In the genomic region with DNA sequence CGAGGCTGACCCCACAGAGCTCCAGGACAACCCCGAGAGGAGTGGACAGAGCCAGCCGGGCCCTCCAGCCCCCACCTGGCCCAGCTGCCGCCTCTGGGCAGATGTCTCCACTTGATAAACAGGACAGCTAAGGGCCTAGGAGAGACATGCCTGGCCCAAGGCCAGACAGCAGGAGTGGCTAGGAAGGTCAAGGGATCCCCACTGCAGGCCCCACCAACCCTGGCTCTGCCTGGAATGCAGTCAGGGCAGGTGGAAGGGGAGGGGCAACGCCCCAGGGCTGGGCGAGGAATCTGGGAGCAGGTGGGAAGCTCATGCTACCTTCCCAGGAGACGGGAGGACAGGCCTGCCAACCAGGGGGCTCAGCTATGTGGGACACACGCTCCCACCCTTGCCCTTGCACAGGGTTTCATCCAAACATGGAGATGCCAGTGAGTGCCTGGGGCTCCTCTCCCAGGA, we compare ENCODE assay signal across 9 cellular contexts. TPM values are rescaled to one million over a fixed set of nuclear protein-coding genes. Genes with fewer than 3 reads are reported as not detected.
DNase-seq lines count a peak whose midpoint lies in the region; ATAC-seq, FAIRE-seq and TF ChIP-seq lines count a peak whose summit lies in the region.
"Had no signal": no experiment of that assay in that cellular context is flagged by ENCODE, and none has a peak within 500 bp of the region (broad histone marks: within the 10 kb centered on the region; RNA-seq: fewer than 3 reads in every experiment).

No MANE protein-coding gene starts in this region.

- peak overlapping the region; percentile 98 for H3K27ac Mint-ChIP-seq in mesothelial cell of epicardium

- WGBS in mammary epithelial cell (ENCODE audit: low coverage, missing lambda C conversion rate): 27% methylated on average over 6 of the region's 8 CpGs

- DNase-seq in LHCN-M2 (ENCODE audit: low read depth): peak; percentile 79
- DNase-seq in mammary epithelial cell: peak; percentile 61
- peak; percentile 53 to 79 for DNase-seq in mesothelial cell of epicardium (ENCODE audit: low spot score in 2 of 2, unreplicated experiment in 2 of 2)
- DNase-seq in activated CD8-positive, alpha-beta memory T cell treated with anti-CD3 and anti-CD28 coated beads, Interleukin-2, amount 50 U/mL, for 4 hours: no peak
- no peak for DNase-seq in dermis blood vessel endothelial cell
- DNase-seq in D721Med (ENCODE audit: insufficient read length, low spot score): no peak

- dilution Hi-C loops in mammary epithelial cell (cut with HindIII; ENCODE audit: low sequenced_read_pairs): loop anchor here (5.0 kb wide), 1 partner anchor 103 kb away; no protein-coding TSS in a partner anchor

- H3K27ac ChIP-seq in ACC112 (ENCODE audit: low read depth, low read length) (peak overlapping the region; percentile 94), mammary epithelial cell (ENCODE audit: insufficient read depth, low read depth, low read length) (peak overlapping the region; percentile 60)

- intact Hi-C loops in mammary epithelial cell (cut with micrococcal nuclease): loop anchor here (5.0 kb wide), 1 partner anchor 97 kb away; the partner anchor contains the start of gene HDGFL2

- no TSS peak for BruUV-seq in mammary epithelial cell (replicated peaks; lab: Mats Ljungman, UMichigan)

- H4K20me1 ChIP-seq in mammary epithelial cell (ENCODE audit: insufficient read depth, low read length): no peaks in the 10 kb centered on the region

- H3K4me1 Mint-ChIP-seq in mesothelial cell of epicardium: peaks cover 61% of the 10 kb centered on the region

- H3K36me3 ChIP-seq in ACC112 (ENCODE audit: insufficient read depth, low read length) (no peaks in the 10 kb centered on the region), mammary epithelial cell (ENCODE audit: insufficient read depth, low read length) (peaks cover 2% of the 10 kb centered on the region)

- H3K27me3 ChIP-seq in ACC112 (ENCODE audit: insufficient read depth, low read length) (no peaks in the 10 kb centered on the region), mammary epithelial cell (ENCODE audit: insufficient read depth, low read length) (no peaks in the 10 kb centered on the region)

- H3K4me1 ChIP-seq in ACC112 (ENCODE audit: control insufficient read depth, insufficient read depth, low read length, unreplicated experiment): peaks cover 66% of the 10 kb centered on the region
- peaks cover 83% of the 10 kb centered on the region for H3K4me1 ChIP-seq in mammary epithelial cell (ENCODE audit: insufficient read depth, low read length)

- H3K4me3 ChIP-seq in ACC112 (ENCODE audit: low read depth, low read length) (no peak overlapping the region), mammary epithelial cell (replicated peaks in 1 of 3; ENCODE audit: insufficient read depth in 1 of 3, low read depth in 2 of 3, low read length in 3 of 3) (no peak overlapping the region)

- in situ Hi-C loops in mammary epithelial cell (cut with MboI; ENCODE audit: low sequenced_read_pairs in 2 of 2): no loop called here

- H3K9me3 ChIP-seq in mammary epithelial cell (replicated peaks; ENCODE audit: insufficient read depth, low read length): no peaks in the 10 kb centered on the region

- H3K79me2 ChIP-seq in ACC112 (ENCODE audit: control insufficient read depth, insufficient read depth, low read length, unreplicated experiment): peaks cover 72% of the 10 kb centered on the region
- H3K79me2 ChIP-seq in mammary epithelial cell (ENCODE audit: insufficient read depth, low read length): peaks cover 93% of the 10 kb centered on the region

- peak overlapping the region; percentile 55 for H3K4me3 Mint-ChIP-seq in mesothelial cell of epicardium

- no peaks in the 10 kb centered on the region for H3K27me3 Mint-ChIP-seq in mesothelial cell of epicardium (ENCODE audit: low read depth)

- no peak for ATAC-seq in HG03095 (IDR thresholded peaks at IDR 0.05; ENCODE audit: unreplicated experiment)

- H3K9me3 Mint-ChIP-seq in mesothelial cell of epicardium: no peaks in the 10 kb centered on the region

- CTCF ChIA-PET in mammary epithelial cell (lab: Charles Lee; ENCODE audit: low non-redundant PET): no interaction called here

- no peaks in the 10 kb centered on the region for H3K36me3 Mint-ChIP-seq in mesothelial cell of epicardium

- H3K9ac ChIP-seq in mammary epithelial cell (ENCODE audit: insufficient read depth, low read length): peak overlapping the region; percentile 6

- no peak for TF ChIP-seq CTCF in mammary epithelial cell (conservative IDR thresholded peaks at IDR 0.05 in 1 of 2, IDR thresholded peaks at IDR 0.05 in 1 of 2; ENCODE audit: extremely low read depth in 1 of 2, insufficient read depth in 1 of 2, low read depth in 1 of 2, low read length in 2 of 2)
- TF ChIP-seq CTCF in mesothelial cell of epicardium (IDR thresholded peaks at IDR 0.05; ENCODE audit: unreplicated experiment): no peak
- TF ChIP-seq CTCF in D721Med (IDR thresholded peaks at IDR 0.05; ENCODE audit: insufficient read depth, missing control alignments): no peak

- no peak for FAIRE-seq in D721Med (lab: Jason Lieb, UNC)
- FAIRE-seq: G401.6 had no signal

- H2AFZ ChIP-seq in ACC112 (ENCODE audit: low read length, unreplicated experiment): no peak overlapping the region
- no peak overlapping the region for H2AFZ ChIP-seq in mammary epithelial cell (ENCODE audit: low read depth, low read length)

- peak overlapping the region; percentile 76 for H3K4me2 ChIP-seq in mammary epithelial cell (ENCODE audit: insufficient read depth, low read depth, low read length)

RNA-seq across cellular contexts. Expression of gene SH3GL1, which starts 25.2 kb away (rescaled TPM):
- 208 and 261 TPM in 2 replicates for total RNA-seq in LHCN-M2 (2014; rRNA removed)
- 177 TPM for polyA plus RNA-seq in LHCN-M2 (2012)
- total RNA-seq in mammary epithelial cell: 100 to 1,000 TPM in 1 of 2 donors, 10 to 100 TPM in 1; 80.5 to 149 TPM
- 84.9 TPM for polyA plus RNA-seq in mammary epithelial cell
- polyA minus RNA-seq in mammary epithelial cell: 55.7 TPM
- 89.9 to 91.7 TPM (median 90.1 TPM) in 3 replicates for total RNA-seq in mesothelial cell of epicardium
- total RNA-seq in dermis blood vessel endothelial cell: 38.6 and 102 TPM in 2 replicates

RNA-seq across cellular contexts. Expression of gene CHAF1A, which starts 27.2 kb away (rescaled TPM):
- total RNA-seq in LHCN-M2 (2014; rRNA removed) (36.5 and 51.9 TPM in 2 replicates), mammary epithelial cell (10 to 100 TPM in 1 of 2 donors, 1 to 10 TPM in 1; 4.0 to 30.0 TPM), mesothelial cell of epicardium (30.9 to 35.1 TPM (median 33.1 TPM) in 3 replicates), dermis blood vessel endothelial cell (8.7 and 19.5 TPM in 2 replicates)
- polyA plus RNA-seq in LHCN-M2 (2012): 22.1 TPM
- polyA plus RNA-seq in mammary epithelial cell: 24.4 TPM
- 16.8 TPM for polyA minus RNA-seq in mammary epithelial cell

RNA-seq across cellular contexts. Expression of gene MPND, which starts 31.8 kb away (rescaled TPM):
- total RNA-seq in LHCN-M2 (2014; rRNA removed) (1.2 and 5.1 TPM in 2 replicates), mammary epithelial cell (10 to 100 TPM in 1 of 2 donors, 1 to 10 TPM in 1; 4.3 to 12.5 TPM), mesothelial cell of epicardium (34.6 to 42.4 TPM (median 42.2 TPM) in 3 replicates), dermis blood vessel endothelial cell (6.5 and 7.7 TPM in 2 replicates)
- 15.1 TPM for polyA plus RNA-seq in LHCN-M2 (2012)
- 5.5 TPM for polyA plus RNA-seq in mammary epithelial cell
- polyA minus RNA-seq in mammary epithelial cell: 2.0 TPM

RNA-seq across cellular contexts. Expression of gene STAP2, which starts 36.6 kb away (rescaled TPM):
- 1.1 and 2.9 TPM in 2 replicates for total RNA-seq in LHCN-M2 (2014; rRNA removed)
- polyA plus RNA-seq in LHCN-M2 (2012): 3.8 TPM
- 10 to 100 TPM; 26.7 to 52.8 TPM for total RNA-seq in mammary epithelial cell
- 55.0 TPM for polyA plus RNA-seq in mammary epithelial cell
- 40.1 TPM for polyA minus RNA-seq in mammary epithelial cell
- 74.0 to 79.4 TPM (median 75.3 TPM) in 3 replicates for total RNA-seq in mesothelial cell of epicardium
- total RNA-seq in dermis blood vessel endothelial cell: 28.1 and 36.6 TPM in 2 replicates

Comparison
In these comparisons a context has a peak if more than half of its experiments do, and no peak if none do; other contexts are left out.
1. DNase-seq: peak in LHCN-M2 (single experiment), mammary epithelial cell (single experiment) and mesothelial cell of epicardium (2 of 2); none in activated CD8-positive, alpha-beta memory T cell treated with anti-CD3 and anti-CD28 coated beads, Interleukin-2, amount 50 U/mL, for 4 hours (single experiment), dermis blood vessel endothelial cell (single experiment) and D721Med (single experiment).